ENCODE assay signal across 16 cellular contexts in the genomic region with DNA sequence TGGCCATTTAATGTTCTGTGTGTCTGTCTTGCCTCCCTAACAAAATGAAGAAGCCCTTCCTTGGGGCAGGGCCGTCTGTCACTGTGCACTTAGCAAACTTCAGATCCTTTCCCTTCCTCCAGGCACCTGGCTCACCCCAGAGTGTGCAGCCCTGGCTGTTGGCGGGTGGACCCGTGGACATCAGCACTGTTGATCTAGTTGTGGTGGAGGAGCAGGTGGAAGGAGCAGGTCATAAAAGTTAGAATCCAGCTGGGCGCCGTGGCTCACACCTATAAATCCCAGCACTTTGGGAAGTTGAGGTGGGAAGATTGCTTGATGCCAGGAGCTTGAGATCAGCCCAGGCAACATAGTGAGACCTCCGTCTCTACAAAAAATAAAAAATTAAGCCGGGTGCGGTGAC. TPM values are rescaled to one million over a fixed set of nuclear protein-coding genes. Genes with fewer than 3 reads are reported as not detected.
DNase-seq lines count a peak whose midpoint lies in the region; ATAC-seq, FAIRE-seq and TF ChIP-seq lines count a peak whose summit lies in the region.
"Had no signal": no experiment of that assay in that cellular context is flagged by ENCODE, and none has a peak within 500 bp of the region (broad histone marks: within the 10 kb centered on the region; RNA-seq: fewer than 3 reads in every experiment).

No MANE protein-coding gene starts in this region.

- no peak overlapping the region for H3K4me3 Mint-ChIP-seq in WTC11
- H3K4me3 Mint-ChIP-seq: CD14-positive monocyte had no signal

- peaks cover 22% of the 10 kb centered on the region for H3K36me3 Mint-ChIP-seq in WTC11
- H3K36me3 Mint-ChIP-seq: CD14-positive monocyte had no signal

- H3K4me1 ChIP-seq in HEK293 (ENCODE audit: control insufficient read depth, insufficient read depth, low read length) (no peaks in the 10 kb centered on the region), pancreas (peaks cover 7 to 9% (median 8%) of the 10 kb centered on the region in 3 donors)
- H3K4me1 ChIP-seq: Peyer's patch had no signal

- no peaks in the 10 kb centered on the region for H3K4me1 Mint-ChIP-seq in WTC11
- H3K4me1 Mint-ChIP-seq: CD14-positive monocyte had no signal

- ATAC-seq in WTC11 (no peak), pancreas (peak in 3 of 4 donors; percentile 13 to 18 (median 16))

- H3K27me3 ChIP-seq in pancreas, result no peaks in the 10 kb centered on the region
- H3K27me3 ChIP-seq: Peyer's patch, SJCRH30 had no signal

- FAIRE-seq in pancreas (lab: Jason Lieb, UNC), result no peak
- FAIRE-seq: A204.1 had no signal

- no peaks in the 10 kb centered on the region for H3K9me3 ChIP-seq in HEK293 (ENCODE audit: control insufficient read depth, insufficient read depth, low read depth, low read length)
- H3K9me3 ChIP-seq in pancreas, result no peaks in the 10 kb centered on the region
- H3K9me3 ChIP-seq: Caco-2, Peyer's patch, SJCRH30 had no signal

- H3K27ac ChIP-seq in HEK293 (ENCODE audit: extremely low read depth, low read depth, low read length) (no peak overlapping the region), pancreas (no peak overlapping the region)
- H3K27ac ChIP-seq: Peyer's patch, SJCRH30 had no signal

- CTCF ChIA-PET in HEK293 (lab: Yijun Ruan, JAX), result no interaction called here
- CTCF ChIA-PET in WTC11 (lab: Charles Lee), result interaction anchor here (0.9 to 1.4 kb wide), 2 partner anchors 11 to 85 kb away, joined by 3 to 4 read pairs; no protein-coding TSS in a partner anchor

- H3K4me3 ChIP-seq in HEK293 (ENCODE audit: low read depth, low read length) (no peak overlapping the region), pancreas (no peak overlapping the region)
- H3K4me3 ChIP-seq: Peyer's patch, SJCRH30 had no signal

- in situ Hi-C loops in ACHN (cut with HindIII; ENCODE audit: low pct_ligation_motif_present, low pct_unique_long_range_greater_than_20kb, low sequenced_read_pairs), result no loop called here

- intact Hi-C loops in pancreas (cut with DNase I), result no loop called here

- H3K36me3 ChIP-seq in HEK293 (ENCODE audit: control insufficient read depth in 2 of 2, insufficient read depth in 1 of 2, low read length in 2 of 2) (no peaks in the 10 kb centered on the region), pancreas (no peaks in the 10 kb centered on the region)
- H3K36me3 ChIP-seq: SJCRH30 had no signal

- H3K27me3 Mint-ChIP-seq in WTC11 (ENCODE audit: low read depth), result no peaks in the 10 kb centered on the region

- TF ChIP-seq CTCF in HEK293 (tag by site-specific recombination; IDR thresholded peaks at IDR 0.05), result no peak
- no peak for TF ChIP-seq CTCF in WTC11 (IDR thresholded peaks at IDR 0.05)
- TF ChIP-seq CTCF in pancreas (IDR thresholded peaks at IDR 0.05), result no peak

- 70 to 71% methylated on average over 8 of the region's 8 CpGs for WGBS in pancreas, 2 donors

- peak; percentile 48 for DNase-seq in NCI-H748 (lab: John Stamatoyannopoulos, UW; ENCODE audit: unreplicated experiment)
- no peak for DNase-seq in NCI-H748 treated with DMSO at 0.1 percent for 48 hours (lab: John Stamatoyannopoulos, UW)
- DNase-seq in WTC11 (ENCODE audit: low spot score), result no peak
- DNase-seq in pancreas, result no peak
- DNase-seq in activated CD8-positive, alpha-beta memory T cell treated with anti-CD3 and anti-CD28 coated beads, Interleukin-2, amount 50 U/mL, for 4 hours, result no peak
- DNase-seq in ACHN, result no peak
- no peak for DNase-seq in SW 1271 (lab: John Stamatoyannopoulos, UW)
- DNase-seq: Caco-2, Kasumi-1, NCI-H526, SJCRH30 had no signal

- POLR2A ChIA-PET in HEK293 (lab: Yijun Ruan, JAX), result no interaction called here
- POLR2A ChIA-PET in WTC11 (lab: Charles Lee), result no interaction called here

- no peaks in the 10 kb centered on the region for H3K9me3 Mint-ChIP-seq in WTC11

- peak overlapping the region; percentile 63; the same call in 1 of the 2 replicates for H3K27ac Mint-ChIP-seq in WTC11
- H3K27ac Mint-ChIP-seq: CD14-positive monocyte had no signal

TF ChIP-seq in HEK293, 187 proteins besides CTCF, POLR2A, EP300 and RAD21:
- TF ChIP-seq ZNF658 (tag by site-specific recombination; IDR thresholded peaks at IDR 0.05) (no peak), GFI1B (tag by site-specific recombination; IDR thresholded peaks at IDR 0.05) (no peak)
- TF ChIP-seq, protein P1, sequence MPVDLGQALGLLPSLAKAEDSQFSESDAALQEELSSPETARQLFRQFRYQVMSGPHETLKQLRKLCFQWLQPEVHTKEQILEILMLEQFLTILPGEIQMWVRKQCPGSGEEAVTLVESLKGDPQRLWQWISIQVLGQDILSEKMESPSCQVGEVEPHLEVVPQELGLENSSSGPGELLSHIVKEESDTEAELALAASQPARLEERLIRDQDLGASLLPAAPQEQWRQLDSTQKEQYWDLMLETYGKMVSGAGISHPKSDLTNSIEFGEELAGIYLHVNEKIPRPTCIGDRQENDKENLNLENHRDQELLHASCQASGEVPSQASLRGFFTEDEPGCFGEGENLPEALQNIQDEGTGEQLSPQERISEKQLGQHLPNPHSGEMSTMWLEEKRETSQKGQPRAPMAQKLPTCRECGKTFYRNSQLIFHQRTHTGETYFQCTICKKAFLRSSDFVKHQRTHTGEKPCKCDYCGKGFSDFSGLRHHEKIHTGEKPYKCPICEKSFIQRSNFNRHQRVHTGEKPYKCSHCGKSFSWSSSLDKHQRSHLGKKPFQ (tag by site-specific recombination; IDR thresholded peaks at IDR 0.05), result peak; percentile 64; the same call in 1 of the 2 replicates

TF ChIP-seq in WTC11, 78 proteins besides CTCF, POLR2A, EP300 and RAD21 (continues in another document):
- TF ChIP-seq, protein P2, sequence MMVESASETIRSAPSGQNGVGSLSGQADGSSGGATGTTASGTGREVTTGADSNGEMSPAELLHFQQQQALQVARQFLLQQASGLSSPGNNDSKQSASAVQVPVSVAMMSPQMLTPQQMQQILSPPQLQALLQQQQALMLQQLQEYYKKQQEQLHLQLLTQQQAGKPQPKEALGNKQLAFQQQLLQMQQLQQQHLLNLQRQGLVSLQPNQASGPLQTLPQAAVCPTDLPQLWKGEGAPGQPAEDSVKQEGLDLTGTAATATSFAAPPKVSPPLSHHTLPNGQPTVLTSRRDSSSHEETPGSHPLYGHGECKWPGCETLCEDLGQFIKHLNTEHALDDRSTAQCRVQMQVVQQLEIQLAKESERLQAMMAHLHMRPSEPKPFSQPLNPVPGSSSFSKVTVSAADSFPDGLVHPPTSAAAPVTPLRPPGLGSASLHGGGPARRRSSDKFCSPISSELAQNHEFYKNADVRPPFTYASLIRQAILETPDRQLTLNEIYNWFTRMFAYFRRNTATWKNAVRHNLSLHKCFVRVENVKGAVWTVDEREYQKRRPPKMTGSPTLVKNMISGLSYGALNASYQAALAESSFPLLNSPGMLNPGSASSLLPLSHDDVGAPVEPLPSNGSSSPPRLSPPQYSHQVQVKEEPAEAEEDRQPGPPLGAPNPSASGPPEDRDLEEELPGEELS (CRISPR knock-in tag; IDR thresholded peaks at IDR 0.05), result no peak
- TF ChIP-seq, protein P3, sequence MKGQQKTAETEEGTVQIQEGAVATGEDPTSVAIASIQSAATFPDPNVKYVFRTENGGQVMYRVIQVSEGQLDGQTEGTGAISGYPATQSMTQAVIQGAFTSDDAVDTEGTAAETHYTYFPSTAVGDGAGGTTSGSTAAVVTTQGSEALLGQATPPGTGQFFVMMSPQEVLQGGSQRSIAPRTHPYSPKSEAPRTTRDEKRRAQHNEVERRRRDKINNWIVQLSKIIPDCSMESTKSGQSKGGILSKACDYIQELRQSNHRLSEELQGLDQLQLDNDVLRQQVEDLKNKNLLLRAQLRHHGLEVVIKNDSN (CRISPR knock-in tag; IDR thresholded peaks at IDR 0.05), result no peak
- TF ChIP-seq, protein P4, sequence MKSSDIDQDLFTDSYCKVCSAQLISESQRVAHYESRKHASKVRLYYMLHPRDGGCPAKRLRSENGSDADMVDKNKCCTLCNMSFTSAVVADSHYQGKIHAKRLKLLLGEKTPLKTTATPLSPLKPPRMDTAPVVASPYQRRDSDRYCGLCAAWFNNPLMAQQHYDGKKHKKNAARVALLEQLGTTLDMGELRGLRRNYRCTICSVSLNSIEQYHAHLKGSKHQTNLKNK (CRISPR knock-in tag; IDR thresholded peaks at IDR 0.05), result no peak
- TF ChIP-seq, protein P5, sequence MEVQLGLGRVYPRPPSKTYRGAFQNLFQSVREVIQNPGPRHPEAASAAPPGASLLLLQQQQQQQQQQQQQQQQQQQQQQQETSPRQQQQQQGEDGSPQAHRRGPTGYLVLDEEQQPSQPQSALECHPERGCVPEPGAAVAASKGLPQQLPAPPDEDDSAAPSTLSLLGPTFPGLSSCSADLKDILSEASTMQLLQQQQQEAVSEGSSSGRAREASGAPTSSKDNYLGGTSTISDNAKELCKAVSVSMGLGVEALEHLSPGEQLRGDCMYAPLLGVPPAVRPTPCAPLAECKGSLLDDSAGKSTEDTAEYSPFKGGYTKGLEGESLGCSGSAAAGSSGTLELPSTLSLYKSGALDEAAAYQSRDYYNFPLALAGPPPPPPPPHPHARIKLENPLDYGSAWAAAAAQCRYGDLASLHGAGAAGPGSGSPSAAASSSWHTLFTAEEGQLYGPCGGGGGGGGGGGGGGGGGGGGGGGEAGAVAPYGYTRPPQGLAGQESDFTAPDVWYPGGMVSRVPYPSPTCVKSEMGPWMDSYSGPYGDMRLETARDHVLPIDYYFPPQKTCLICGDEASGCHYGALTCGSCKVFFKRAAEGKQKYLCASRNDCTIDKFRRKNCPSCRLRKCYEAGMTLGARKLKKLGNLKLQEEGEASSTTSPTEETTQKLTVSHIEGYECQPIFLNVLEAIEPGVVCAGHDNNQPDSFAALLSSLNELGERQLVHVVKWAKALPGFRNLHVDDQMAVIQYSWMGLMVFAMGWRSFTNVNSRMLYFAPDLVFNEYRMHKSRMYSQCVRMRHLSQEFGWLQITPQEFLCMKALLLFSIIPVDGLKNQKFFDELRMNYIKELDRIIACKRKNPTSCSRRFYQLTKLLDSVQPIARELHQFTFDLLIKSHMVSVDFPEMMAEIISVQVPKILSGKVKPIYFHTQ (CRISPR knock-in tag; IDR thresholded peaks at IDR 0.05), result no peak
- TF ChIP-seq ZNF317 (CRISPR knock-in tag; IDR thresholded peaks at IDR 0.05; ENCODE audit: borderline replicate concordance, low read depth) (no peak), TEAD4 (CRISPR knock-in tag; IDR thresholded peaks at IDR 0.05) (no peak), JUN (CRISPR knock-in tag; IDR thresholded peaks at IDR 0.05) (no peak)

RNA-seq across cellular contexts. Expression of a gene that starts 12.7 kb away (rescaled TPM):
- 10.8 to 13.9 TPM (median 13.6 TPM) in 3 replicates for total RNA-seq in WTC11 (2021)
- 10 to 100 TPM in 1 of 6 donors, 1 to 10 TPM in 5; 4.6 to 10.7 (median 6.8) TPM for total RNA-seq in pancreas
- 1 to 10 TPM; 1.5 to 1.8 TPM for polyA plus RNA-seq in pancreas
- total RNA-seq: H4, SJCRH30 had no signal
- polyA plus RNA-seq: CD14-positive monocyte had no signal

RNA-seq across cellular contexts. Expression of a gene that starts 18.2 kb away (rescaled TPM):
- total RNA-seq in WTC11 (2021), result 48.2 to 54.8 TPM (median 48.7 TPM) in 3 replicates
- total RNA-seq in pancreas, result 10 to 100 TPM; 22.8 to 30.3 (median 24.0) TPM
- polyA plus RNA-seq in pancreas, result 10 to 100 TPM; 17.3 to 28.0 TPM
